In the genomic region with DNA sequence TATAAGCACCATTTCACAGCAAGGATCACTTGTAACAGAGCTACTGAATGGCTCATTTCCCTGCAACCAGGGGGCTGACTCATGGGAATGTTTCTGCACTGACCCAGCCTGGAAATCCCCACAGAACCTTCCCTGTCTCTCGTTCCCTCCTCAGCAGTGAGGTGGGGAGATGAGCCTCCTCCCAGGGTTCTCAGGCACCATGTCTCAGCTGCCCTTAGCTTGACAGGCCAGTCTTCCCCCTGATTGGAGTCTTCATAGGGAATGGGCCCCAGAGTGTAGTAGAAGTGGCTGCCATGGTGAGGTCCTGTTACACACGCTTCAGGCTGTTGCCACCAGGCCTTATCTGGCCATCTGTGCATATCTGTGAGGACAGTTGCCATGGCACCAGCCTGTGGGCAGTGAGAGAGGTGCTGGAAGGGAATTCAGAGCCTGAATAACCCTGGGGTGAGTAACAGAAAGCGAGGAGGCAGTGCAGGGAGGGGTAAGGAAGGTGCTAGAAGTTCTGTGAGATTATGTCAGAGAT, we compare ENCODE assay signal across 8 cellular contexts.
DNase-seq lines count a peak whose midpoint lies in the region; ATAC-seq and TF ChIP-seq lines count a peak whose summit lies in the region.

No MANE protein-coding gene starts in this region.

- H3K27ac Mint-ChIP-seq in activated T-cell treated with anti-CD3 and anti-CD28 coated beads, Interleukin-2, amount 50 U/mL, for 24 hours, result peak overlapping the region; percentile 74
- H3K27ac Mint-ChIP-seq in neural crest cell (ENCODE audit: unreplicated experiment), result peak overlapping the region; percentile 85
- H3K27ac Mint-ChIP-seq in activated CD8-positive, alpha-beta T cell treated with anti-CD3 and anti-CD28 coated beads for 36 hours, result no peak overlapping the region

- TF ChIP-seq CTCF in LNCaP clone FGC (IDR thresholded peaks at IDR 0.05; ENCODE audit: control insufficient read depth, extremely low read depth, insufficient read depth), result no peak
- no peak for TF ChIP-seq CTCF in neural crest cell (conservative IDR thresholded peaks at IDR 0.05)
- no peak for TF ChIP-seq CTCF in activated CD8-positive, alpha-beta T cell treated with anti-CD3 and anti-CD28 coated beads for 36 hours (IDR thresholded peaks at IDR 0.05)

- no peak overlapping the region for H3K4me3 Mint-ChIP-seq in activated T-cell treated with anti-CD3 and anti-CD28 coated beads, Interleukin-2, amount 50 U/mL, for 24 hours
- H3K4me3 Mint-ChIP-seq in neural crest cell, result no peak overlapping the region
- no peak overlapping the region for H3K4me3 Mint-ChIP-seq in activated CD8-positive, alpha-beta T cell treated with anti-CD3 and anti-CD28 coated beads for 36 hours

- intact Hi-C loops in activated CD8-positive, alpha-beta T cell treated with anti-CD3 and anti-CD28 coated beads for 36 hours (cut with micrococcal nuclease), result no loop called here

- H3K4me3 ChIP-seq in LNCaP clone FGC (ENCODE audit: low read depth, low read length), result no peak overlapping the region

- in situ Hi-C loops in T47D (cut with HindIII; ENCODE audit: low pct_unique_long_range_greater_than_20kb, low sequenced_read_pairs) (no loop called here), G401 (cut with HindIII; ENCODE audit: low sequenced_read_pairs) (no loop called here)

- POLR2A ChIA-PET in activated CD8-positive, alpha-beta T cell treated with anti-CD3 and anti-CD28 coated beads for 36 hours (lab: Charles Lee), result no interaction called here

- CTCF ChIA-PET in activated CD8-positive, alpha-beta T cell treated with anti-CD3 and anti-CD28 coated beads for 36 hours (lab: Charles Lee), result interaction anchor here (0.7 kb wide), 1 partner anchor 174 kb away, joined by 3 read pairs; no protein-coding TSS in a partner anchor

- H3K9me3 Mint-ChIP-seq in activated T-cell treated with anti-CD3 and anti-CD28 coated beads, Interleukin-2, amount 50 U/mL, for 24 hours, result no peaks in the 10 kb centered on the region
- H3K9me3 Mint-ChIP-seq in neural crest cell, result peaks cover 2% of the 10 kb centered on the region
- no peaks in the 10 kb centered on the region for H3K9me3 Mint-ChIP-seq in activated CD8-positive, alpha-beta T cell treated with anti-CD3 and anti-CD28 coated beads for 36 hours

- peaks cover 38% of the 10 kb centered on the region for H3K27me3 Mint-ChIP-seq in activated T-cell treated with anti-CD3 and anti-CD28 coated beads, Interleukin-2, amount 50 U/mL, for 24 hours
- H3K27me3 Mint-ChIP-seq in neural crest cell (ENCODE audit: low read depth), result no peaks in the 10 kb centered on the region
- peaks cover 8% of the 10 kb centered on the region for H3K27me3 Mint-ChIP-seq in activated CD8-positive, alpha-beta T cell treated with anti-CD3 and anti-CD28 coated beads for 36 hours

- no peak for ATAC-seq in activated CD8-positive, alpha-beta T cell treated with anti-CD3 and anti-CD28 coated beads for 36 hours
- no peak for ATAC-seq in HG03196 (IDR thresholded peaks at IDR 0.05; ENCODE audit: unreplicated experiment)

- no peaks in the 10 kb centered on the region for H3K36me3 Mint-ChIP-seq in activated T-cell treated with anti-CD3 and anti-CD28 coated beads, Interleukin-2, amount 50 U/mL, for 24 hours (ENCODE audit: low read depth)
- H3K36me3 Mint-ChIP-seq in neural crest cell (ENCODE audit: low read depth), result no peaks in the 10 kb centered on the region
- no peaks in the 10 kb centered on the region for H3K36me3 Mint-ChIP-seq in activated CD8-positive, alpha-beta T cell treated with anti-CD3 and anti-CD28 coated beads for 36 hours (ENCODE audit: low read depth)

- H3K4me1 Mint-ChIP-seq in activated T-cell treated with anti-CD3 and anti-CD28 coated beads, Interleukin-2, amount 50 U/mL, for 24 hours (ENCODE audit: low read depth), result peaks cover 25% of the 10 kb centered on the region
- H3K4me1 Mint-ChIP-seq in neural crest cell, result peaks cover 29% of the 10 kb centered on the region
- no peaks in the 10 kb centered on the region for H3K4me1 Mint-ChIP-seq in activated CD8-positive, alpha-beta T cell treated with anti-CD3 and anti-CD28 coated beads for 36 hours (ENCODE audit: low read depth)

- peak; percentile 35 for DNase-seq in activated T-cell treated with anti-CD3 and anti-CD28 coated beads, Interleukin-2, amount 50 U/mL, for 24 hours
- DNase-seq in activated T-cell treated with anti-CD3 and anti-CD28 coated beads for 4 hours, result no peak
- peak; percentile 39 for DNase-seq in LNCaP clone FGC (ENCODE audit: low read depth)
- peak; percentile 33 to 95 for DNase-seq in T47D (ENCODE audit: low read depth in 1 of 2, low spot score in 1 of 2)
- DNase-seq in neural crest cell (ENCODE audit: low read depth, low spot score), result no peak
- no peak for DNase-seq in activated CD8-positive, alpha-beta T cell treated with anti-CD3 and anti-CD28 coated beads for 36 hours
- DNase-seq in G401 (ENCODE audit: low spot score), result no peak

Comparison
In these comparisons a context has a peak if more than half of its experiments do, and no peak if none do; other contexts are left out.
1. DNase-seq: peak in activated T-cell treated with anti-CD3 and anti-CD28 coated beads, Interleukin-2, amount 50 U/mL, for 24 hours (single experiment), LNCaP clone FGC (single experiment) and T47D (2 of 2); none in activated T-cell treated with anti-CD3 and anti-CD28 coated beads for 4 hours (single experiment), neural crest cell (single experiment), activated CD8-positive, alpha-beta T cell treated with anti-CD3 and anti-CD28 coated beads for 36 hours (single experiment) and G401 (single experiment).